Comparison of ENCODE assay signal across 19 cellular contexts in genomic region chr9:9362332-9362731, GRCh38.
"Had no signal": no experiment of that assay in that cellular context is flagged by ENCODE, and none has a peak within 500 bp of the region (broad histone marks: within the 10 kb centered on the region; RNA-seq: fewer than 3 reads in every experiment).

No MANE protein-coding gene starts in this region.

- H3K9me3 ChIP-seq: neutrophil, ovary, pancreas, prostate gland, psoas muscle, right atrium auricular region, right lobe of liver, sigmoid colon, spleen had no signal

- H3K4me2 ChIP-seq: neural progenitor cell, smooth muscle cell had no signal

- H3K4me3 ChIP-seq: neural progenitor cell, ovary, pancreas, prostate gland, psoas muscle, right atrium auricular region, right lobe of liver, sigmoid colon, skin epidermis, smooth muscle cell, spleen had no signal

- H2AFZ ChIP-seq: neural progenitor cell, parathyroid adenoma had no signal

- ATAC-seq: naive thymus-derived CD4-positive, alpha-beta T cell; naive thymus-derived CD8-positive, alpha-beta T cell; natural killer cell; natural killer cell treated with Interleukin-12 subunit alpha and Interleukin-12 subunit beta and Interleukin-15 and Interleukin-18, amount 100 ng/mL, for 72 hours; pancreas; psoas muscle; right cardiac atrium; right lobe of liver; sciatic nerve had no signal

- H3K79me2 ChIP-seq: parathyroid adenoma had no signal

- H3K9ac ChIP-seq: neural progenitor cell, parathyroid adenoma had no signal

- H3K27me3 ChIP-seq: neural progenitor cell, neutrophil, ovary, pancreas, right atrium auricular region, right lobe of liver, sigmoid colon, spleen had no signal

- H3K27ac ChIP-seq: neural progenitor cell, neutrophil, ovary, pancreas, parathyroid adenoma, prostate gland, psoas muscle, right atrium auricular region, right lobe of liver, sigmoid colon, skin epidermis, spleen had no signal

- H3K36me3 ChIP-seq: neural progenitor cell, neutrophil, ovary, pancreas, prostate gland, right atrium auricular region, right lobe of liver, sigmoid colon, spleen had no signal
